ENCODE assay signal across 1 cellular context in genomic region chr16:87912691-87913090, GRCh38.
TF ChIP-seq lines count a peak whose summit lies in the region.

No MANE protein-coding gene starts in this region.

TF ChIP-seq in HepG2, 621 proteins besides CTCF, POLR2A, EP300 and RAD21:
- peak; percentile 65 for TF ChIP-seq AGO2 (optimal IDR thresholded peaks at IDR 0.05; ENCODE audit: low read depth, low read length)
